Comparison of ENCODE assay signal across 8 cellular contexts in genomic region chr14:99524804-99525698, GRCh38. TPM values are rescaled to one million over a fixed set of nuclear protein-coding genes. Genes with fewer than 3 reads are reported as not detected.
DNase-seq lines count a peak whose midpoint lies in the region; ATAC-seq and TF ChIP-seq lines count a peak whose summit lies in the region.

No MANE protein-coding gene starts in this region.

- H3K9me3 Mint-ChIP-seq in activated naive CD8-positive, alpha-beta T cell treated with anti-CD3 and anti-CD28 coated beads, Interleukin-2, amount 10 ng/mL, durations not matched to agents 7 days and 5 days: no peaks in the 10 kb centered on the region
- no peaks in the 10 kb centered on the region for H3K9me3 Mint-ChIP-seq in natural killer cell

- ATAC-seq in activated naive CD8-positive, alpha-beta T cell treated with anti-CD3 and anti-CD28 coated beads, Interleukin-2, amount 10 ng/mL, durations not matched to agents 7 days and 5 days (ENCODE audit: low read depth): peak; percentile 88
- ATAC-seq in natural killer cell (no peak), GM21528 (IDR thresholded peaks at IDR 0.05; ENCODE audit: low FRiP score, unreplicated experiment) (no peak), HG02973 (IDR thresholded peaks at IDR 0.05; ENCODE audit: unreplicated experiment) (no peak)

- H3K27me3 Mint-ChIP-seq in activated naive CD8-positive, alpha-beta T cell treated with anti-CD3 and anti-CD28 coated beads, Interleukin-2, amount 10 ng/mL, durations not matched to agents 7 days and 5 days: no peaks in the 10 kb centered on the region
- H3K27me3 Mint-ChIP-seq in natural killer cell (ENCODE audit: low read depth in 2 of 2): no peaks in the 10 kb centered on the region

- H3K4me3 Mint-ChIP-seq in activated naive CD8-positive, alpha-beta T cell treated with anti-CD3 and anti-CD28 coated beads, Interleukin-2, amount 10 ng/mL, durations not matched to agents 7 days and 5 days: peak overlapping the region; percentile 65
- no peak overlapping the region for H3K4me3 Mint-ChIP-seq in natural killer cell

- intact Hi-C loops in natural killer cell (cut with micrococcal nuclease): no loop called here

- H3K4me1 Mint-ChIP-seq in activated naive CD8-positive, alpha-beta T cell treated with anti-CD3 and anti-CD28 coated beads, Interleukin-2, amount 10 ng/mL, durations not matched to agents 7 days and 5 days: peaks cover 5% of the 10 kb centered on the region
- H3K4me1 Mint-ChIP-seq in natural killer cell: no peaks in the 10 kb centered on the region

- H3K27ac Mint-ChIP-seq in activated naive CD8-positive, alpha-beta T cell treated with anti-CD3 and anti-CD28 coated beads, Interleukin-2, amount 10 ng/mL, durations not matched to agents 7 days and 5 days: peak overlapping the region; percentile 94
- no peak overlapping the region for H3K27ac Mint-ChIP-seq in natural killer cell

- no peaks in the 10 kb centered on the region for H3K36me3 Mint-ChIP-seq in activated naive CD8-positive, alpha-beta T cell treated with anti-CD3 and anti-CD28 coated beads, Interleukin-2, amount 10 ng/mL, durations not matched to agents 7 days and 5 days
- H3K36me3 Mint-ChIP-seq in natural killer cell: no peaks in the 10 kb centered on the region

- peak; percentile 50 for TF ChIP-seq CTCF in AG09309 (IDR thresholded peaks at IDR 0.05; ENCODE audit: control insufficient read depth, insufficient read depth, low read depth, low read length, missing control alignments)
- TF ChIP-seq CTCF in HFF-Myc (IDR thresholded peaks at IDR 0.05; ENCODE audit: low read depth, low read length, missing control alignments): peak; percentile 28
- TF ChIP-seq CTCF in natural killer cell (IDR thresholded peaks at IDR 0.05): no peak

- H3K4me3 ChIP-seq in AG09309 (ENCODE audit: control insufficient read depth, low read depth, low read length): no peak overlapping the region
- H3K4me3 ChIP-seq in HFF-Myc (replicated peaks; ENCODE audit: low read depth, low read length): no peak overlapping the region

- no peak for DNase-seq in AG09309 (ENCODE audit: low read depth)
- no peak for DNase-seq in HFF-Myc (ENCODE audit: extremely low read depth, low read depth)
- peak; percentile 56 for DNase-seq in activated naive CD8-positive, alpha-beta T cell treated with anti-CD3 and anti-CD28 coated beads, Interleukin-2, amount 10 ng/mL, durations not matched to agents 7 days and 5 days
- DNase-seq in left kidney (ENCODE audit: low read depth, low spot score): peak; percentile 51
- no peak for DNase-seq in natural killer cell
- no peak for DNase-seq in SKM-1 (lab: John Stamatoyannopoulos, UW; ENCODE audit: unreplicated experiment)

- POLR2A ChIA-PET in activated naive CD8-positive, alpha-beta T cell treated with anti-CD3 and anti-CD28 coated beads, Interleukin-2, amount 10 ng/mL, durations not matched to agents 7 days and 5 days (lab: Charles Lee): interaction anchor here (0.8 to 1.8 kb wide), 3 partner anchors 44 to 81 kb away, joined by 3 to 8 read pairs (median 5); partner anchors contain the start of genes CCDC85C, CCNK and SETD3

RNA-seq across cellular contexts. Expression of gene CCNK, which starts 43.8 kb away (rescaled TPM):
- 10 to 100 TPM; 88.4 to 90.4 TPM for total RNA-seq in activated naive CD8-positive, alpha-beta T cell treated with anti-CD3 and anti-CD28 coated beads, Interleukin-2, amount 10 ng/mL, durations not matched to agents 7 days and 5 days
- 100 to 1,000 TPM; 155 to 168 (median 165) TPM for total RNA-seq in natural killer cell

RNA-seq across cellular contexts. Expression of gene SETD3, which starts 44.4 kb away (rescaled TPM):
- 10 to 100 TPM; 61.9 to 64.4 TPM for total RNA-seq in activated naive CD8-positive, alpha-beta T cell treated with anti-CD3 and anti-CD28 coated beads, Interleukin-2, amount 10 ng/mL, durations not matched to agents 7 days and 5 days
- total RNA-seq in natural killer cell: 100 to 1,000 TPM; 111 to 160 (median 137) TPM

Comparison
In these comparisons a context has a peak if more than half of its experiments do, and no peak if none do; other contexts are left out.
1. DNase-seq: peak in activated naive CD8-positive, alpha-beta T cell treated with anti-CD3 and anti-CD28 coated beads, Interleukin-2, amount 10 ng/mL, durations not matched to agents 7 days and 5 days (single experiment) and left kidney (single experiment); none in AG09309 (single experiment), HFF-Myc (single experiment), natural killer cell (single experiment) and SKM-1 (single experiment).